Comparison of ENCODE assay signal across 1 cellular context in genomic region chr2:179059026-179059680, GRCh38.
TF ChIP-seq lines count a peak whose summit lies in the region.

No MANE protein-coding gene starts in this region.

TF ChIP-seq in WTC11, 78 proteins besides CTCF, POLR2A, EP300 and RAD21 (continued from another document):
- no peak for TF ChIP-seq ZNF512 (CRISPR knock-in tag; IDR thresholded peaks at IDR 0.05; ENCODE audit: borderline replicate concordance)
- no peak for TF ChIP-seq IRF1 (CRISPR knock-in tag; IDR thresholded peaks at IDR 0.05)
- TF ChIP-seq ZNF138 (CRISPR knock-in tag; conservative IDR thresholded peaks at IDR 0.05): no peak
- no peak for TF ChIP-seq ZNF232 (CRISPR knock-in tag; IDR thresholded peaks at IDR 0.05)
